In the genomic region with DNA sequence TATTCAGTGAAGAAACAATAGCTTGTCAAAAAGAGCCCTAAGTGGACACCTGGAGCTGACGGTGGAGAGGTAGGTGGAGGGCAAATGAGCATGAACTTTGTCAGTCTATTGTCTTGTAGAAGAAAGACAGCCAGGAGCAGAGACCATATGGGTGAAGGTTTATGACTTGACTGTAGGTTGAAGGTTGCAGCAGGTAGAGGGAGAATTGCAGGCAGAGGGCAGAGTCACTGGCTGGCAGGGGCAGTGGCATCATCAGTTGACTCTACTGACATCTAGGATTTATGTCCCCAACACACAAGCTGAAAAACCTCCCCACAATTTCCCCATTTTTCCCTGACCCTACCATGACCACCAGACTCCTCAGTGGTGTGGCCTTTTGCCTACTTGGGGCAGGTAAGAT, we compare ENCODE assay signal across 17 cellular contexts.
DNase-seq lines count a peak whose midpoint lies in the region; ATAC-seq and TF ChIP-seq lines count a peak whose summit lies in the region.
"Had no signal": no experiment of that assay in that cellular context is flagged by ENCODE, and none has a peak within 500 bp of the region (broad histone marks: within the 10 kb centered on the region; RNA-seq: fewer than 3 reads in every experiment).

No MANE protein-coding gene starts in this region.

- H3K27ac ChIP-seq in mucosa of rectum (ENCODE audit: low read depth in 2 of 2, low read length in 2 of 2) (peak overlapping the region; percentile 64 to 84), transverse colon (peak overlapping the region; percentile 65 to 74 (median 70)), SK-N-SH (ENCODE audit: low read depth in 2 of 2, low read length in 1 of 2) (no peak overlapping the region), RWPE1 (no peak overlapping the region)
- H3K27ac ChIP-seq: BLaER1 had no signal

- H3F3A ChIP-seq in SK-N-SH (replicated peaks; ENCODE audit: insufficient read depth) = no peaks in the 10 kb centered on the region

- peaks cover 51% of the 10 kb centered on the region for H3K4me1 Mint-ChIP-seq in activated naive CD4-positive, alpha-beta T cell treated with anti-CD3 and anti-CD28 coated beads, Interleukin-2, amount 50 U/mL, for 24 hours
- H3K4me1 Mint-ChIP-seq in activated naive CD4-positive, alpha-beta T cell treated with anti-CD3 and anti-CD28 coated beads, Interleukin-2, amount 10 ng/mL, durations not matched to agents 7 days and 5 days = peaks cover 38% of the 10 kb centered on the region
- H3K4me1 Mint-ChIP-seq in T-cell = peaks cover 29 to 48% (median 47%) of the 10 kb centered on the region in 3 donors

- H3K9ac ChIP-seq in mucosa of rectum (ENCODE audit: low read depth in 1 of 2, low read length in 2 of 2) (no peak overlapping the region), SK-N-SH (no peak overlapping the region)
- H3K9ac ChIP-seq: BLaER1 had no signal

- no peak for TF ChIP-seq POLR2A in transverse colon (IDR thresholded peaks at IDR 0.05)

- H3K9me3 ChIP-seq in mucosa of rectum (ENCODE audit: control insufficient read depth in 2 of 2, low read length in 2 of 2) (no peaks in the 10 kb centered on the region), transverse colon (no peaks in the 10 kb centered on the region), SK-N-SH (no peaks in the 10 kb centered on the region)
- H3K9me3 ChIP-seq: BLaER1 had no signal

- H4K20me1 ChIP-seq in SK-N-SH (ENCODE audit: insufficient read depth) = no peaks in the 10 kb centered on the region
- H4K20me1 ChIP-seq: BLaER1 had no signal

- H3K9me2 ChIP-seq in SK-N-SH = no peaks in the 10 kb centered on the region

- ATAC-seq in T-cell (replicated peaks in 1 of 4) = no peak

- no peaks in the 10 kb centered on the region for H3K36me3 Mint-ChIP-seq in activated naive CD4-positive, alpha-beta T cell treated with anti-CD3 and anti-CD28 coated beads, Interleukin-2, amount 50 U/mL, for 24 hours
- no peaks in the 10 kb centered on the region for H3K36me3 Mint-ChIP-seq in activated naive CD4-positive, alpha-beta T cell treated with anti-CD3 and anti-CD28 coated beads, Interleukin-2, amount 10 ng/mL, durations not matched to agents 7 days and 5 days
- H3K36me3 Mint-ChIP-seq in T-cell = no peaks in the 10 kb centered on the region

- no peak for TF ChIP-seq RAD21 in SK-N-SH (IDR thresholded peaks at IDR 0.05; ENCODE audit: low read length)

- H3K4me3 Mint-ChIP-seq in activated naive CD4-positive, alpha-beta T cell treated with anti-CD3 and anti-CD28 coated beads, Interleukin-2, amount 50 U/mL, for 24 hours = no peak overlapping the region
- H3K4me3 Mint-ChIP-seq in activated naive CD4-positive, alpha-beta T cell treated with anti-CD3 and anti-CD28 coated beads, Interleukin-2, amount 10 ng/mL, durations not matched to agents 7 days and 5 days = no peak overlapping the region
- no peak overlapping the region for H3K4me3 Mint-ChIP-seq in T-cell
- H3K4me3 Mint-ChIP-seq: H9 had no signal

- 24 to 39% methylated on average over 1 of the region's 1 CpG for WGBS in transverse colon (ENCODE audit: low coverage in 1 of 2), 2 donors
- WGBS in SK-N-SH (ENCODE audit: low lambda C conversion rate) = 10% methylated on average over 1 of the region's 1 CpG

- TF ChIP-seq EP300 in transverse colon (IDR thresholded peaks at IDR 0.05; ENCODE audit: low read depth) = no peak
- TF ChIP-seq EP300 in SK-N-SH (IDR thresholded peaks at IDR 0.05; ENCODE audit: borderline replicate concordance in 1 of 2, low read depth in 1 of 2, low read length in 1 of 2) = no peak

- TF ChIP-seq CTCF in transverse colon (IDR thresholded peaks at IDR 0.05) (no peak), SK-N-SH (IDR thresholded peaks at IDR 0.05) (no peak), RWPE1 (conservative IDR thresholded peaks at IDR 0.05; ENCODE audit: low read depth) (no peak)

- no peak overlapping the region for H3K4me2 ChIP-seq in SK-N-SH
- H3K4me2 ChIP-seq: BLaER1 had no signal

- H3K4me3 ChIP-seq in mucosa of rectum (ENCODE audit: low read length in 2 of 2) = no peak overlapping the region
- H3K4me3 ChIP-seq in transverse colon = no peak overlapping the region
- H3K4me3 ChIP-seq in SK-N-SH (ENCODE audit: low read depth in 2 of 2, low read length in 1 of 2) = no peak overlapping the region
- H3K4me3 ChIP-seq: BLaER1 had no signal

- no peaks in the 10 kb centered on the region for H3K27me3 Mint-ChIP-seq in activated naive CD4-positive, alpha-beta T cell treated with anti-CD3 and anti-CD28 coated beads, Interleukin-2, amount 50 U/mL, for 24 hours
- H3K27me3 Mint-ChIP-seq in activated naive CD4-positive, alpha-beta T cell treated with anti-CD3 and anti-CD28 coated beads, Interleukin-2, amount 10 ng/mL, durations not matched to agents 7 days and 5 days = peaks cover 25% of the 10 kb centered on the region
- no peaks in the 10 kb centered on the region for H3K27me3 Mint-ChIP-seq in T-cell

- CTCF ChIA-PET in activated naive CD4-positive, alpha-beta T cell treated with anti-CD3 and anti-CD28 coated beads, Interleukin-2, amount 10 ng/mL, durations not matched to agents 7 days and 5 days (lab: Charles Lee) = interaction anchor here (0.6 to 8.3 kb wide), 10 partner anchors 13 to 87 kb away, joined by 3 to 56 read pairs (median 4); no protein-coding TSS in a partner anchor
- CTCF ChIA-PET in T-cell (lab: Charles Lee) = interaction anchor here (0.6 to 2.4 kb wide), 6 partner anchors 14 to 738 kb away, joined by 3 to 8 read pairs (median 4); no protein-coding TSS in a partner anchor
- CTCF ChIA-PET in SK-N-SH (lab: Yijun Ruan, JAX) = interaction anchor here (0.6 to 10.5 kb wide), 14 partner anchors 12 to 1188 kb away, joined by 3 to 174 read pairs (median 6); no protein-coding TSS in a partner anchor
- CTCF ChIA-PET in RWPE1 (lab: Yijun Ruan, JAX) = interaction anchor here (0.6 kb wide), 1 partner anchor 147 kb away, joined by 3 read pairs; no protein-coding TSS in a partner anchor

- in situ Hi-C loops in transverse colon (cut with MboI; ENCODE audit: low pct_ligation_motif_present in 1 of 4, low pct_unique_long_range_greater_than_20kb in 1 of 4, low sequenced_read_pairs in 3 of 4) = no loop called here

- POLR2A ChIA-PET in T-cell (lab: Charles Lee) (interaction anchor here in 1 of 2 donors (0.6 kb wide), 1 partner anchor 984 kb away, joined by 3 read pairs; no protein-coding TSS in a partner anchor), SK-N-SH (lab: Yijun Ruan, JAX) (no interaction called here), RWPE1 (lab: Yijun Ruan, JAX; ENCODE audit: low non-redundant PET) (no interaction called here)

- H3K27me3 ChIP-seq in mucosa of rectum (ENCODE audit: control insufficient read depth in 2 of 2, insufficient read depth in 2 of 2, low read length in 2 of 2) (no peaks in the 10 kb centered on the region), transverse colon (no peaks in the 10 kb centered on the region), SK-N-SH (ENCODE audit: insufficient read depth) (peaks cover 60% of the 10 kb centered on the region; the same call in 1 of the 2 replicates)
- H3K27me3 ChIP-seq: BLaER1 had no signal

- peak overlapping the region; percentile 52 for H3K27ac Mint-ChIP-seq in activated naive CD4-positive, alpha-beta T cell treated with anti-CD3 and anti-CD28 coated beads, Interleukin-2, amount 50 U/mL, for 24 hours
- H3K27ac Mint-ChIP-seq in activated naive CD4-positive, alpha-beta T cell treated with anti-CD3 and anti-CD28 coated beads, Interleukin-2, amount 10 ng/mL, durations not matched to agents 7 days and 5 days = no peak overlapping the region
- H3K27ac Mint-ChIP-seq in T-cell = peak overlapping the region; percentile 98 to 99
- H3K27ac Mint-ChIP-seq: H9 had no signal

- H2AFZ ChIP-seq in SK-N-SH (ENCODE audit: low read depth) = no peak overlapping the region

- H3K36me3 ChIP-seq in mucosa of rectum (ENCODE audit: control insufficient read depth in 2 of 2, insufficient read depth in 2 of 2, low read length in 2 of 2) (no peaks in the 10 kb centered on the region), transverse colon (no peaks in the 10 kb centered on the region), SK-N-SH (replicated peaks in 1 of 2; ENCODE audit: control insufficient read depth in 1 of 2, insufficient read depth in 2 of 2, low read length in 1 of 2) (no peaks in the 10 kb centered on the region)
- H3K36me3 ChIP-seq: BLaER1 had no signal

- no peaks in the 10 kb centered on the region for H3K79me2 ChIP-seq in SK-N-SH (ENCODE audit: insufficient read depth)

- intact Hi-C loops in transverse colon (cut with DNase I; ENCODE audit: low total_unique reads) = no loop called here

- DNase-seq in activated naive CD4-positive, alpha-beta T cell treated with anti-CD3 and anti-CD28 coated beads, Interleukin-2, amount 10 ng/mL, durations not matched to agents 7 days and 5 days = no peak
- DNase-seq in T-cell = no peak
- DNase-seq in transverse colon = peak; percentile 39
- DNase-seq in SK-N-SH = no peak
- no peak for DNase-seq in anterior cingulate cortex (lab: John Stamatoyannopoulos, UW)
- DNase-seq in RWPE1 (ENCODE audit: low spot score) = no peak
- DNase-seq: 8988T, AML-193, COR-L47, DMS153, DMS79 treated with DMSO at 0.1 percent for 48 hours, GDM1, GOT3, H9 had no signal

- H3K4me1 ChIP-seq in mucosa of rectum (ENCODE audit: control insufficient read depth in 2 of 2, insufficient read depth in 2 of 2, low read length in 2 of 2) (peaks cover 13 to 27% of the 10 kb centered on the region in 2 donors), transverse colon (peaks cover 2 to 36% (median 10%) of the 10 kb centered on the region in 4 donors), SK-N-SH (ENCODE audit: control insufficient read depth in 1 of 2, insufficient read depth in 2 of 2, low read depth in 1 of 2, low read length in 1 of 2) (peaks cover 0 to 3% of the 10 kb centered on the region in 2 experiments; a peak in 1 of 4 replicates)

- H3K9me3 Mint-ChIP-seq in activated naive CD4-positive, alpha-beta T cell treated with anti-CD3 and anti-CD28 coated beads, Interleukin-2, amount 50 U/mL, for 24 hours = no peaks in the 10 kb centered on the region
- no peaks in the 10 kb centered on the region for H3K9me3 Mint-ChIP-seq in activated naive CD4-positive, alpha-beta T cell treated with anti-CD3 and anti-CD28 coated beads, Interleukin-2, amount 10 ng/mL, durations not matched to agents 7 days and 5 days
- H3K9me3 Mint-ChIP-seq in T-cell = no peaks in the 10 kb centered on the region
- H3K9me3 Mint-ChIP-seq: H9 had no signal

TF ChIP-seq in SK-N-SH, 30 proteins besides CTCF, POLR2A, EP300 and RAD21 (continues in another document):
- TF ChIP-seq FOXJ3 (CRISPR knock-in tag; IDR thresholded peaks at IDR 0.05) (no peak), YY1 (IDR thresholded peaks at IDR 0.05; ENCODE audit: low read depth) (no peak), GATA2 (CRISPR knock-in tag; IDR thresholded peaks at IDR 0.05) (no peak)
- TF ChIP-seq, protein P1, sequence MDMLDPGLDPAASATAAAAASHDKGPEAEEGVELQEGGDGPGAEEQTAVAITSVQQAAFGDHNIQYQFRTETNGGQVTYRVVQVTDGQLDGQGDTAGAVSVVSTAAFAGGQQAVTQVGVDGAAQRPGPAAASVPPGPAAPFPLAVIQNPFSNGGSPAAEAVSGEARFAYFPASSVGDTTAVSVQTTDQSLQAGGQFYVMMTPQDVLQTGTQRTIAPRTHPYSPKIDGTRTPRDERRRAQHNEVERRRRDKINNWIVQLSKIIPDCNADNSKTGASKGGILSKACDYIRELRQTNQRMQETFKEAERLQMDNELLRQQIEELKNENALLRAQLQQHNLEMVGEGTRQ (IDR thresholded peaks at IDR 0.05; ENCODE audit: borderline replicate concordance, low read depth, low read length) = no peak

Comparison
In these comparisons a context has a peak if more than half of its experiments do, and no peak if none do; other contexts are left out.
1. H3K27ac ChIP-seq: peak in mucosa of rectum (2 of 2) and transverse colon (4 of 4); none in SK-N-SH (0 of 2) and RWPE1 (single experiment).